Comparison of ENCODE assay signal across 24 cellular contexts in the genomic region with DNA sequence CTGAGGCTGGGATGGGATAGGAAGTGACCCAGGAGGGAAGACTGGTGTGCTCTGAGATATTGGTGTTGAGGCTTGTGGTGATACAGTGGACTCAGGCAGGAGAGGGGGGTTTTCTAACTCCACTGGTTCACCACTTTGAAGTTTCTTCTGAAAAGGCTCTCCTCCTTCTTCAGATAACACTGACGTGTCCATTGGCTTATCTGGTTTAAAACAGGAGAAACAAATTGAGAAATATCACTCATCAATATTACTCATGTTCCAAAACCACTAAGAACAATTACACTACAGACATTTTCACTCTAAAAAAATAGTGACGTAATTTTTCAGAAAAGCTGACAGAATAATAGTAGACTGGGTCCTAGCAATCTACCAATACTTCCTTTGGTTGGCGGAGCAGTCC. TPM values are rescaled to one million over a fixed set of nuclear protein-coding genes. Genes with fewer than 3 reads are reported as not detected.
DNase-seq lines count a peak whose midpoint lies in the region; ATAC-seq and TF ChIP-seq lines count a peak whose summit lies in the region.
"Had no signal": no experiment of that assay in that cellular context is flagged by ENCODE, and none has a peak within 500 bp of the region (broad histone marks: within the 10 kb centered on the region; RNA-seq: fewer than 3 reads in every experiment).

No MANE protein-coding gene starts in this region.

- H3K9me3 Mint-ChIP-seq in activated CD8-positive, alpha-beta T cell treated with anti-CD3 and anti-CD28 coated beads for 36 hours: no peaks in the 10 kb centered on the region
- H3K9me3 Mint-ChIP-seq in activated CD8-positive, alpha-beta T cell treated with anti-CD3 and anti-CD28 coated beads, Interleukin-2, amount 10 ng/mL, durations not matched to agents 7 days and 5 days (ENCODE audit: insufficient read depth): no peaks in the 10 kb centered on the region
- H3K9me3 Mint-ChIP-seq: CD4-positive, alpha-beta T cell; immature natural killer cell; neural progenitor cell; stimulated activated naive CD8-positive, alpha-beta T cell treated with anti-CD3 and anti-CD28 coated beads, Interleukin-15, Interleukin-2, amounts not matched to agents 100 ng/mL and 50 ng/mL, for 24 hours; T-helper 1 cell treated with Interleukin-12 subunit alpha and Interleukin-12 subunit beta and Interleukin-4 antibody, amounts not matched to agents 30 μg/mL and 1 μg/mL, for 36 hours had no signal

- peaks cover 2% of the 10 kb centered on the region for H3K79me2 ChIP-seq in osteoblast (ENCODE audit: insufficient read depth, low read length)

- peaks cover 56% of the 10 kb centered on the region for H3K36me3 ChIP-seq in osteoblast (ENCODE audit: insufficient read depth, low read length)
- H3K36me3 ChIP-seq: colonic mucosa had no signal

- H3K4me3 ChIP-seq in cardiac fibroblast (replicated peaks in 1 of 2; ENCODE audit: low read depth in 2 of 2, low read length in 2 of 2): no peak overlapping the region
- H3K4me3 ChIP-seq in osteoblast (ENCODE audit: insufficient read depth, low read length): no peak overlapping the region
- H3K4me3 ChIP-seq: A549, colonic mucosa, neural progenitor cell had no signal

- peaks cover 34% of the 10 kb centered on the region for H3K4me1 ChIP-seq in osteoblast (ENCODE audit: insufficient read depth, low read length)
- H3K4me1 ChIP-seq: A549, colonic mucosa, neural progenitor cell had no signal

- no peak for DNase-seq in activated CD8-positive, alpha-beta T cell treated with anti-CD3 and anti-CD28 coated beads for 36 hours
- DNase-seq in activated CD8-positive, alpha-beta T cell treated with anti-CD3 and anti-CD28 coated beads, Interleukin-2, amount 10 ng/mL, durations not matched to agents 7 days and 5 days: no peak
- DNase-seq in MV-4-11 (lab: John Stamatoyannopoulos, UW) (peak; percentile 71), cardiac fibroblast (ENCODE audit: low read depth in 2 of 2) (peak; percentile 26 to 82), osteoblast (ENCODE audit: insufficient read length, low spot score, missing footprints) (peak; percentile 81), inferior parietal cortex (ENCODE audit: extremely low spot score) (no peak), DMS153 treated with DMSO at 0.1 percent for 48 hours (lab: John Stamatoyannopoulos, UW; ENCODE audit: unreplicated experiment) (no peak)
- DNase-seq: activated CD4-positive, alpha-beta T cell treated with anti-CD3 and anti-CD28 coated beads for 1 hour; CD4-positive, alpha-beta T cell; colonic mucosa; DMS79 treated with DMSO at 0.1 percent for 48 hours; immature natural killer cell; Karpas-422; mesendoderm; NCI-H1694; NCI-H446; NK-92 treated with Interleukin-12 subunit alpha and Interleukin-12 subunit beta, amount 100 ng/mL, for 24 hours; stimulated activated CD4-positive, alpha-beta T cell treated with anti-CD3 and anti-CD28 coated beads, Interleukin-15, amount 100 ng/mL, for 24 hours had no signal

- H3K4me1 Mint-ChIP-seq in activated CD8-positive, alpha-beta T cell treated with anti-CD3 and anti-CD28 coated beads for 36 hours (ENCODE audit: low read depth): peaks cover 3% of the 10 kb centered on the region
- no peaks in the 10 kb centered on the region for H3K4me1 Mint-ChIP-seq in activated CD8-positive, alpha-beta T cell treated with anti-CD3 and anti-CD28 coated beads, Interleukin-2, amount 10 ng/mL, durations not matched to agents 7 days and 5 days (ENCODE audit: low read depth)
- H3K4me1 Mint-ChIP-seq: immature natural killer cell, neural progenitor cell had no signal

- POLR2A ChIA-PET in activated CD8-positive, alpha-beta T cell treated with anti-CD3 and anti-CD28 coated beads for 36 hours (lab: Charles Lee): no interaction called here
- POLR2A ChIA-PET in activated CD8-positive, alpha-beta T cell treated with anti-CD3 and anti-CD28 coated beads, Interleukin-2, amount 10 ng/mL, durations not matched to agents 7 days and 5 days (lab: Charles Lee): no interaction called here

- no peaks in the 10 kb centered on the region for H4K20me1 ChIP-seq in osteoblast (ENCODE audit: insufficient read depth, low read length)

- no peaks in the 10 kb centered on the region for H3K9me3 ChIP-seq in osteoblast (ENCODE audit: low read depth, low read length)
- H3K9me3 ChIP-seq: A549, colonic mucosa had no signal

- no peaks in the 10 kb centered on the region for H3K27me3 Mint-ChIP-seq in activated CD8-positive, alpha-beta T cell treated with anti-CD3 and anti-CD28 coated beads for 36 hours
- no peaks in the 10 kb centered on the region for H3K27me3 Mint-ChIP-seq in activated CD8-positive, alpha-beta T cell treated with anti-CD3 and anti-CD28 coated beads, Interleukin-2, amount 10 ng/mL, durations not matched to agents 7 days and 5 days (ENCODE audit: low read depth)
- H3K27me3 Mint-ChIP-seq: CD4-positive, alpha-beta T cell; stimulated activated naive CD8-positive, alpha-beta T cell treated with anti-CD3 and anti-CD28 coated beads, Interleukin-15, Interleukin-2, amounts not matched to agents 100 ng/mL and 50 ng/mL, for 24 hours had no signal

- no peak overlapping the region for H3K4me3 Mint-ChIP-seq in activated CD8-positive, alpha-beta T cell treated with anti-CD3 and anti-CD28 coated beads for 36 hours
- no peak overlapping the region for H3K4me3 Mint-ChIP-seq in activated CD8-positive, alpha-beta T cell treated with anti-CD3 and anti-CD28 coated beads, Interleukin-2, amount 10 ng/mL, durations not matched to agents 7 days and 5 days
- H3K4me3 Mint-ChIP-seq: CD4-positive, alpha-beta T cell; immature natural killer cell; neural progenitor cell; stimulated activated naive CD8-positive, alpha-beta T cell treated with anti-CD3 and anti-CD28 coated beads, Interleukin-15, Interleukin-2, amounts not matched to agents 100 ng/mL and 50 ng/mL, for 24 hours; T-helper 1 cell treated with Interleukin-12 subunit alpha and Interleukin-12 subunit beta and Interleukin-4 antibody, amounts not matched to agents 30 μg/mL and 1 μg/mL, for 36 hours had no signal

- TF ChIP-seq CTCF in activated CD8-positive, alpha-beta T cell treated with anti-CD3 and anti-CD28 coated beads for 36 hours (IDR thresholded peaks at IDR 0.05): no peak
- TF ChIP-seq CTCF in cardiac fibroblast (IDR thresholded peaks at IDR 0.05; ENCODE audit: low read depth, low read length) (no peak), osteoblast (IDR thresholded peaks at IDR 0.05; ENCODE audit: extremely low read depth, low read depth, low read length) (no peak)

- H3K27ac ChIP-seq in osteoblast (ENCODE audit: low read depth, low read length): peak overlapping the region; percentile 76
- H3K27ac ChIP-seq: A549, colonic mucosa, neural progenitor cell had no signal

- H3K27me3 ChIP-seq in osteoblast (ENCODE audit: insufficient read depth, low read length): no peaks in the 10 kb centered on the region
- H3K27me3 ChIP-seq: colonic mucosa, neural progenitor cell had no signal

- no peak overlapping the region for H2AFZ ChIP-seq in osteoblast (ENCODE audit: low read length)
- H2AFZ ChIP-seq: neural progenitor cell had no signal

- intact Hi-C loops in activated CD8-positive, alpha-beta T cell treated with anti-CD3 and anti-CD28 coated beads for 36 hours (cut with micrococcal nuclease): no loop called here

- H3K36me3 Mint-ChIP-seq in activated CD8-positive, alpha-beta T cell treated with anti-CD3 and anti-CD28 coated beads for 36 hours (ENCODE audit: low read depth): peaks cover 9% of the 10 kb centered on the region
- H3K36me3 Mint-ChIP-seq in activated CD8-positive, alpha-beta T cell treated with anti-CD3 and anti-CD28 coated beads, Interleukin-2, amount 10 ng/mL, durations not matched to agents 7 days and 5 days (ENCODE audit: low read depth): peaks cover 15% of the 10 kb centered on the region

- H3K4me2 ChIP-seq in osteoblast (ENCODE audit: insufficient read depth, low read length): no peak overlapping the region
- H3K4me2 ChIP-seq: A549, neural progenitor cell had no signal

- H3K27ac Mint-ChIP-seq in activated CD8-positive, alpha-beta T cell treated with anti-CD3 and anti-CD28 coated beads for 36 hours: no peak overlapping the region
- no peak overlapping the region for H3K27ac Mint-ChIP-seq in activated CD8-positive, alpha-beta T cell treated with anti-CD3 and anti-CD28 coated beads, Interleukin-2, amount 10 ng/mL, durations not matched to agents 7 days and 5 days
- H3K27ac Mint-ChIP-seq: CD4-positive, alpha-beta T cell; immature natural killer cell; neural progenitor cell; stimulated activated naive CD8-positive, alpha-beta T cell treated with anti-CD3 and anti-CD28 coated beads, Interleukin-15, Interleukin-2, amounts not matched to agents 100 ng/mL and 50 ng/mL, for 24 hours; T-helper 1 cell treated with Interleukin-12 subunit alpha and Interleukin-12 subunit beta and Interleukin-4 antibody, amounts not matched to agents 30 μg/mL and 1 μg/mL, for 36 hours had no signal

- CTCF ChIA-PET in activated CD8-positive, alpha-beta T cell treated with anti-CD3 and anti-CD28 coated beads for 36 hours (lab: Charles Lee): interaction anchor here (0.8 kb wide), 1 partner anchor 12 kb away, joined by 3 read pairs; no protein-coding TSS in a partner anchor
- CTCF ChIA-PET in activated CD8-positive, alpha-beta T cell treated with anti-CD3 and anti-CD28 coated beads, Interleukin-2, amount 10 ng/mL, durations not matched to agents 7 days and 5 days (lab: Charles Lee): interaction anchor here (1.1 kb wide), 2 partner anchors 14 to 44 kb away, joined by 4 read pairs; no protein-coding TSS in a partner anchor

- ATAC-seq in activated CD8-positive, alpha-beta T cell treated with anti-CD3 and anti-CD28 coated beads for 36 hours: peak; percentile 61
- no peak for ATAC-seq in activated CD8-positive, alpha-beta T cell treated with anti-CD3 and anti-CD28 coated beads, Interleukin-2, amount 10 ng/mL, durations not matched to agents 7 days and 5 days
- no peak for ATAC-seq in HG03280 (IDR thresholded peaks at IDR 0.05; ENCODE audit: unreplicated experiment)
- ATAC-seq: A549, Right ventricle myocardium inferior had no signal

RNA-seq across cellular contexts. Expression of gene TP53BP1, which starts 23.1 kb away (rescaled TPM):
- total RNA-seq in activated CD8-positive, alpha-beta T cell treated with anti-CD3 and anti-CD28 coated beads for 36 hours: 10 to 100 TPM; 20.6 to 23.0 TPM
- 10 to 100 TPM; 24.3 to 27.3 TPM for total RNA-seq in activated CD8-positive, alpha-beta T cell treated with anti-CD3 and anti-CD28 coated beads, Interleukin-2, amount 10 ng/mL, durations not matched to agents 7 days and 5 days
- 81.6 and 88.7 TPM in 2 replicates for total RNA-seq in osteoblast

RNA-seq across cellular contexts. Expression of gene MAP1A, which starts 47.5 kb away (rescaled TPM):
- total RNA-seq in activated CD8-positive, alpha-beta T cell treated with anti-CD3 and anti-CD28 coated beads for 36 hours: under 1 TPM; 0.78 to 0.86 TPM
- total RNA-seq in activated CD8-positive, alpha-beta T cell treated with anti-CD3 and anti-CD28 coated beads, Interleukin-2, amount 10 ng/mL, durations not matched to agents 7 days and 5 days: 1 to 10 TPM; 5.3 to 5.6 TPM
- total RNA-seq in osteoblast: 117 and 121 TPM in 2 replicates

Comparison
In these comparisons a context has a peak if more than half of its experiments do, and no peak if none do; other contexts are left out.
1. DNase-seq: peak in MV-4-11 (single experiment), cardiac fibroblast (2 of 2) and osteoblast (single experiment); none in activated CD8-positive, alpha-beta T cell treated with anti-CD3 and anti-CD28 coated beads for 36 hours (single experiment), activated CD8-positive, alpha-beta T cell treated with anti-CD3 and anti-CD28 coated beads, Interleukin-2, amount 10 ng/mL, durations not matched to agents 7 days and 5 days (single experiment), inferior parietal cortex (single experiment) and DMS153 treated with DMSO at 0.1 percent for 48 hours (single experiment).
2. RNA of gene MAP1A, which starts 47.5 kb away (total RNA-seq): 117 to 121 TPM in osteoblast; 5.3 to 5.6 TPM in activated CD8-positive, alpha-beta T cell treated with anti-CD3 and anti-CD28 coated beads, Interleukin-2, amount 10 ng/mL, durations not matched to agents 7 days and 5 days and 0.78 to 0.86 TPM in activated CD8-positive, alpha-beta T cell treated with anti-CD3 and anti-CD28 coated beads for 36 hours; every median in the first group is over 10 times any median in the second.